ENCODE assay signal across 8 cellular contexts in genomic region chr4:152937535-152938236, GRCh38. TPM values are rescaled to one million over a fixed set of nuclear protein-coding genes. Genes with fewer than 3 reads are reported as not detected.
A peak's percentile ranks its signal among the peaks of the same experiment; 100 is the strongest.
DNase-seq lines count a peak whose midpoint lies in the region; ATAC-seq and TF ChIP-seq lines count a peak whose summit lies in the region.

No MANE protein-coding gene starts in this region.

- H3K79me2 ChIP-seq in OCI-LY1 (ENCODE audit: insufficient read depth, low read length), result no peaks in the 10 kb centered on the region

- no peak overlapping the region for H2AFZ ChIP-seq in OCI-LY1 (ENCODE audit: low read length)

- H3K27me3 Mint-ChIP-seq in immature natural killer cell (ENCODE audit: low read depth in 3 of 3), result peaks cover 10 to 31% (median 14%) of the 10 kb centered on the region in 3 donors

- H3K4me3 ChIP-seq in BLaER1 (peak overlapping the region; percentile 67), OCI-LY1 (ENCODE audit: low read depth, low read length, poor library complexity, severe bottlenecking) (peak overlapping the region; percentile 35), skeletal muscle tissue (ENCODE audit: low read length in 3 of 3) (peak overlapping the region; percentile 68 to 77 (median 72))

- no peak for ATAC-seq in HG03025 (IDR thresholded peaks at IDR 0.05; ENCODE audit: low FRiP score, unreplicated experiment)

- H3K9me3 Mint-ChIP-seq in immature natural killer cell, result peaks cover 0 to 1% (median 0%) of the 10 kb centered on the region in 6 donors

- no peak overlapping the region for H3K27ac Mint-ChIP-seq in immature natural killer cell

- no peaks in the 10 kb centered on the region for H3K9me2 ChIP-seq in OCI-LY1 (ENCODE audit: low read depth, low read length)

- H3K9ac ChIP-seq in BLaER1 (no peak overlapping the region), OCI-LY1 (ENCODE audit: low read length) (no peak overlapping the region), skeletal muscle tissue (ENCODE audit: low read depth in 1 of 3, low read length in 3 of 3) (peak overlapping the region in 1 of 3 donors; percentile 45)

- H3F3A ChIP-seq in OCI-LY1 (ENCODE audit: insufficient read depth, low read length), result no peaks in the 10 kb centered on the region

- H4K20me1 ChIP-seq in BLaER1, result peaks cover 44% of the 10 kb centered on the region
- H4K20me1 ChIP-seq in OCI-LY1 (ENCODE audit: insufficient read depth, low read length), result no peaks in the 10 kb centered on the region

- peak overlapping the region; percentile 83 to 91 (median 88) for H3K4me3 Mint-ChIP-seq in immature natural killer cell

- H3K4me1 ChIP-seq in BLaER1 (peaks cover 27% of the 10 kb centered on the region), OCI-LY1 (ENCODE audit: insufficient read depth, low read length, severe bottlenecking) (no peaks in the 10 kb centered on the region), skeletal muscle tissue (ENCODE audit: control insufficient read depth in 3 of 3, insufficient read depth in 3 of 3, low read length in 3 of 3) (peaks cover 11 to 16% (median 15%) of the 10 kb centered on the region in 3 donors)

- H3K27ac ChIP-seq in BLaER1 (no peak overlapping the region), OCI-LY1 (ENCODE audit: low read depth, low read length, poor library complexity, severe bottlenecking) (no peak overlapping the region), skeletal muscle tissue (ENCODE audit: low read depth, low read length) (peak overlapping the region; percentile 36)

- peaks cover 23 to 26% of the 10 kb centered on the region in 2 donors for H3K4me1 Mint-ChIP-seq in immature natural killer cell

- TF ChIP-seq CTCF in OCI-LY1 (IDR thresholded peaks at IDR 0.05; ENCODE audit: low read length), result no peak

- DNase-seq in GM19238 (ENCODE audit: insufficient read length, low spot score), result peak; percentile 23
- peak; percentile 19 to 26 for DNase-seq in T47D (ENCODE audit: low read depth in 1 of 2, low spot score in 1 of 2)
- peak in 2 of 3 donors; percentile 21 for DNase-seq in immature natural killer cell
- DNase-seq in T1000 (lab: John Stamatoyannopoulos, UW), result no peak

- H3K27me3 ChIP-seq in BLaER1 (peaks cover 78% of the 10 kb centered on the region), OCI-LY1 (ENCODE audit: insufficient read depth, low read length) (no peaks in the 10 kb centered on the region; the same call in 1 of the 2 replicates), skeletal muscle tissue (ENCODE audit: control insufficient read depth in 3 of 3, insufficient read depth in 3 of 3, low read length in 3 of 3) (peaks cover 26 to 52% (median 45%) of the 10 kb centered on the region in 3 donors)

- in situ Hi-C loops in T47D (cut with HindIII; ENCODE audit: low pct_unique_long_range_greater_than_20kb, low sequenced_read_pairs), result no loop called here

- H3K36me3 ChIP-seq in BLaER1 (no peaks in the 10 kb centered on the region), OCI-LY1 (ENCODE audit: insufficient read depth, low read length) (no peaks in the 10 kb centered on the region), skeletal muscle tissue (ENCODE audit: control insufficient read depth in 3 of 3, insufficient read depth in 3 of 3, low read length in 3 of 3) (no peaks in the 10 kb centered on the region)

- no peaks in the 10 kb centered on the region for H3K36me3 Mint-ChIP-seq in immature natural killer cell

- peaks cover 5% of the 10 kb centered on the region; the same call in 1 of the 2 replicates for H3K9me3 ChIP-seq in BLaER1
- H3K9me3 ChIP-seq in OCI-LY1 (ENCODE audit: low read length), result no peaks in the 10 kb centered on the region
- H3K9me3 ChIP-seq in skeletal muscle tissue (ENCODE audit: control insufficient read depth in 3 of 3, low read length in 3 of 3), result no peaks in the 10 kb centered on the region

- H3K4me2 ChIP-seq in BLaER1 (peak overlapping the region; percentile 99), OCI-LY1 (ENCODE audit: low read length) (peak overlapping the region; percentile 58)

RNA-seq across cellular contexts. Expression of gene FHDC1, which starts 1.6 kb away (rescaled TPM):
- polyA plus RNA-seq in immature natural killer cell, result not detected
- 3.7 TPM for total RNA-seq in skeletal muscle tissue
